12 cellular contexts compared by ENCODE assay signal in the genomic region with DNA sequence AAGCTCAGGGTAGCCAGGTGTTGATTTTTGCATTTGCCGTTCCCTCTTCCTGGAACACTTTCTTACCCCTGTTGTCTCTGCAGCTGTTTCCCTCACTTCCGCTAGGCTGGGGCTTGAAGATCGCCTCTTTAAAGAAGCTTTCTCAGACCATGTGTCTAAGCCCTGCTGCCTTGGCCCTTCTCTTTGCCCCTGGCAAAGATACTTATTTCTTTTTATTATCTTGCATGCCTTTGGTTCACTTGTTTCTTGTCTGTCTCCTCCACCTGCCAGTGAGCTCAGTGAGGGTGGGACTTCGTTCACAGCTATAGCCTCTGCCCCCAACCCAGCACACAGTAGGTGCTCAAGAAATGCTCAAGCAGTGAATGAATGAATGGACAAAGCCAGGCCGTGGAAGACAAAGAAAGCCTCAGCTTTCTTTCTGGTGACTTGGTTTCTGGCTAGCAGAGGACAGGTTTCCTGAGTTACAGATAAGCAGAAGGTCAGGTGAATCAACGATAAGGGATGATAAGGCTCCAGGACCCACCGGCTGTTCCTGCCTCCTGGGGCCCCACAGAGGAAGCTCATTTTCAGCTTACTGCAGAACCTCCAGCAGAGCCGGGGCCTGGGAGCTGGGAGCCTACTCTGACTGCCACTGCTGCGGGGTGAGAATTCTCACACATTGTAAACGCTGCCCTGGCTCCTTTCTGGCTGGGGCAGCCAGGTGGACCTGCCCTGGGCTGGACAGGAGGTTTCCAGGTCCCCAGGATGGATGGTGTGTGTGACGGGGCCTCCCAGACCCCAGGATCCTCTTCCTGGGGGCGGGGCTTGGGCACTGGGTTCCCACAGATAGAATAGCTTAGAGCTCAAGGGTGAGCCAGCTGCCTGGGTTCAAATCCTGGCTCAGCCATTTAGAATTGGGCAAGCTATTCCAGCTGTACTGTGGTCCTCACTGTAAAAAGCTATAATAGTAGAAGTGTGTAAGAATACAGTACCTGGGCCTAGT. TPM values are rescaled to one million over a fixed set of nuclear protein-coding genes. Genes with fewer than 3 reads are reported as not detected.
A peak's percentile ranks its signal among the peaks of the same experiment; 100 is the strongest.
DNase-seq lines count a peak whose midpoint lies in the region; ATAC-seq and TF ChIP-seq lines count a peak whose summit lies in the region.
"Had no signal": no experiment of that assay in that cellular context is flagged by ENCODE, and none has a peak within 500 bp of the region (broad histone marks: within the 10 kb centered on the region; RNA-seq: fewer than 3 reads in every experiment).

No MANE protein-coding gene starts in this region.

- H3K27me3 Mint-ChIP-seq in nephron progenitor cell (ENCODE audit: low read depth, poor library complexity) = no peaks in the 10 kb centered on the region

- no peaks in the 10 kb centered on the region for H3K36me3 Mint-ChIP-seq in nephron progenitor cell (ENCODE audit: low read depth)
- H3K36me3 Mint-ChIP-seq: natural killer cell had no signal

- no peaks in the 10 kb centered on the region for H3K9me3 Mint-ChIP-seq in nephron progenitor cell
- H3K9me3 Mint-ChIP-seq: natural killer cell; T-helper 2 cell treated with Interferon-gamma antibody and Interleukin-4, amounts not matched to agents 5 μg/mL and 100 μg/mL, for 36 hours had no signal

- H3K4me3 Mint-ChIP-seq in nephron progenitor cell = no peak overlapping the region
- H3K4me3 Mint-ChIP-seq: natural killer cell; T-helper 2 cell treated with Interferon-gamma antibody and Interleukin-4, amounts not matched to agents 5 μg/mL and 100 μg/mL, for 36 hours had no signal

- peaks cover 59% of the 10 kb centered on the region for H3K4me1 Mint-ChIP-seq in nephron progenitor cell

- peak; percentile 52 for DNase-seq in GM19238 (ENCODE audit: insufficient read length, low spot score)
- DNase-seq in HuH-7.5 (ENCODE audit: low spot score) = peak; percentile 56
- DNase-seq in nephron progenitor cell = no peak
- no peak for DNase-seq in CD1c-positive myeloid dendritic cell (ENCODE audit: extremely low spot score)
- no peak for DNase-seq in caudate nucleus (lab: John Stamatoyannopoulos, UW)
- DNase-seq in HT-29 (ENCODE audit: low spot score) = no peak
- DNase-seq: DMS79 treated with DMSO at 0.1 percent for 48 hours, natural killer cell, NCI-H1105 treated with DMSO at 0.1 percent for 48 hours had no signal

- no peak for ATAC-seq in GM21526 (IDR thresholded peaks at IDR 0.05; ENCODE audit: low FRiP score, unreplicated experiment)
- ATAC-seq: natural killer cell had no signal

- no peak for TF ChIP-seq CTCF in VCaP (conservative IDR thresholded peaks at IDR 0.05)
- TF ChIP-seq CTCF in nephron progenitor cell (IDR thresholded peaks at IDR 0.05) = no peak

- H3K27ac Mint-ChIP-seq in nephron progenitor cell = peak overlapping the region; percentile 62
- H3K27ac Mint-ChIP-seq: natural killer cell; T-helper 2 cell treated with Interferon-gamma antibody and Interleukin-4, amounts not matched to agents 5 μg/mL and 100 μg/mL, for 36 hours had no signal

- H3K27ac ChIP-seq in VCaP (peak overlapping the region; percentile 41; the same call in 1 of the 2 replicates), caudate nucleus (ENCODE audit: low read depth, low read length) (no peak overlapping the region)

RNA-seq across cellular contexts. Expression of gene SNAI1, which starts 29.8 kb away (rescaled TPM):
- total RNA-seq in HT-29 (2014; rRNA removed; shearing (Covaris generic)) = 1.5 and 2.6 TPM in 2 replicates

Comparison
In these comparisons a context has a peak if more than half of its experiments do, and no peak if none do; other contexts are left out.
1. DNase-seq: peak in GM19238 (single experiment) and HuH-7.5 (single experiment); none in nephron progenitor cell (single experiment), CD1c-positive myeloid dendritic cell (single experiment), caudate nucleus (0 of 61) and HT-29 (single experiment).